ENCODE assay signal across 8 cellular contexts in the genomic region with DNA sequence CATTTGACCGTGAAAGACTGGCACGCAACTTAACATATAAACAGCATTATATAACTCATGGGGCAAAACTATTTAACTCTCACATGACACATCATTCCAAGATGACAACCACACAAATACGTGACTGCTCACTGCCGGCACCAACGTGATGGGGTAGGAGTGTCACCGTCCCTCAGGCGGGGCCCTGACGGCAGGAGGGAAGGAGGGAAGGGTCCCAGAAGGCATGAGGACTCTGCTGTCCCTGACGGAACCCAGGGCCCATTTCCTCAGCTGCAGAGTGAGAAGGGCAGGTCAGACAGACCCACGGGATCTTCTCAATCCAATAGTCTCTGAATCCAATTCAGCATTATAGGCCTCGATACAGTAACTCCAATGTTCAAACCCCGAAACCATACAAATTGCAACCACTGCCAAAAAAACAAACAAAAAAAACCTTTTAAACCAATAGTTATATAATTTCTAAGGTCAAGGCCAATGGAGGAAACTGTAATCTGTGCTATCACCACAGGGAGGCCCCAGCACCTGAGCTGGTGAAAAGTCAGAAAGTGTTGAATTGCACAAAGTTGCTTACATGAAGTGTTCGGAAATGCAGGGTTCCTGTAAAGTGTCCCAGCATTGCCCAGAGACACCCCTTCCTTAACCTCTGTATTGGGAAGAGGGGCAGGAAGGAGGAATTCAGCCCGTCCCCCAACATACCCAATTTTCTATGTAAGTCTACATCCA.
A peak's percentile ranks its signal among the peaks of the same experiment; 100 is the strongest.
DNase-seq lines count a peak whose midpoint lies in the region; ATAC-seq and TF ChIP-seq lines count a peak whose summit lies in the region.

No MANE protein-coding gene starts in this region.

- peak; percentile 61 for TF ChIP-seq CTCF in GM12864 (IDR thresholded peaks at IDR 0.05; ENCODE audit: low read depth, low read length, missing control alignments)
- peak; percentile 53 for TF ChIP-seq CTCF in epithelial cell of esophagus (IDR thresholded peaks at IDR 0.05; ENCODE audit: insufficient read depth, low read depth, low read length, missing control alignments)

- ATAC-seq in GM21717 (IDR thresholded peaks at IDR 0.05; ENCODE audit: unreplicated experiment), result no peak

- no peak overlapping the region for H3K4me3 ChIP-seq in GM12864 (ENCODE audit: low read depth, low read length)
- H3K4me3 ChIP-seq in epithelial cell of esophagus (ENCODE audit: low read length), result no peak overlapping the region

- in situ Hi-C loops in G401 (cut with HindIII; ENCODE audit: low sequenced_read_pairs), result no loop called here

- DNase-seq in GM12864 (ENCODE audit: low read depth) (no peak), NAMALWA (ENCODE audit: low spot score) (peak; percentile 62), epithelial cell of esophagus (ENCODE audit: low read depth) (peak; percentile 43), pons (ENCODE audit: low spot score) (peak; percentile 37), mesenteric fat pad (ENCODE audit: low spot score) (no peak), DMS153 (lab: John Stamatoyannopoulos, UW) (no peak), G401 (ENCODE audit: low spot score) (no peak)

Comparison
In these comparisons a context has a peak if more than half of its experiments do, and no peak if none do; other contexts are left out.
1. DNase-seq: peak in NAMALWA (single experiment), epithelial cell of esophagus (single experiment) and pons (single experiment); none in GM12864 (single experiment), mesenteric fat pad (single experiment), DMS153 (single experiment) and G401 (single experiment).